Comparison of ENCODE assay signal across 16 cellular contexts in genomic region chr2:208466920-208467298, GRCh38.
"Had no signal": no experiment of that assay in that cellular context is flagged by ENCODE, and none has a peak within 500 bp of the region (broad histone marks: within the 10 kb centered on the region; RNA-seq: fewer than 3 reads in every experiment).

No MANE protein-coding gene starts in this region.

- H3K9me3 ChIP-seq: left lung, lower lobe of right lung had no signal

- FAIRE-seq: bronchial epithelial cell had no signal

- DNase-seq: activated CD8-positive, alpha-beta memory T cell treated with anti-CD3 and anti-CD28 coated beads for 24 hours; activated effector memory CD4-positive, alpha-beta T cell treated with Interleukin-2 at 50 U/mL for 16 hours; activated naive CD8-positive, alpha-beta T cell treated with anti-CD3 and anti-CD28 coated beads, Interleukin-2, amount 10 ng/mL, durations not matched to agents 7 days and 5 days; amniotic stem cell; cortex of kidney; left lung; lower lobe of right lung; naive thymus-derived CD8-positive, alpha-beta T cell; spleen; stimulated activated naive CD4-positive, alpha-beta T cell had no signal

- H3K4me2 ChIP-seq: neural progenitor cell had no signal

- H3K36me3 ChIP-seq: left lung, lower lobe of right lung, neural progenitor cell, spleen, suprapubic skin, tibial nerve had no signal

- H3K4me1 ChIP-seq: left lung, lower lobe of right lung, neural progenitor cell, spleen, suprapubic skin had no signal

- H3K9ac ChIP-seq: neural progenitor cell had no signal

- H3K27ac ChIP-seq: left lung, lower lobe of right lung, neural progenitor cell, spleen, suprapubic skin, tibial nerve, VCaP had no signal

- ATAC-seq: esophagus mucosa; naive thymus-derived CD8-positive, alpha-beta T cell had no signal

- H3K4me3 ChIP-seq: left lung, lower lobe of right lung, neural progenitor cell, spleen, suprapubic skin, tibial nerve had no signal

- H3K27me3 ChIP-seq: left lung, neural progenitor cell, spleen, suprapubic skin, tibial nerve had no signal
